10 cellular contexts compared by ENCODE assay signal in the genomic region with DNA sequence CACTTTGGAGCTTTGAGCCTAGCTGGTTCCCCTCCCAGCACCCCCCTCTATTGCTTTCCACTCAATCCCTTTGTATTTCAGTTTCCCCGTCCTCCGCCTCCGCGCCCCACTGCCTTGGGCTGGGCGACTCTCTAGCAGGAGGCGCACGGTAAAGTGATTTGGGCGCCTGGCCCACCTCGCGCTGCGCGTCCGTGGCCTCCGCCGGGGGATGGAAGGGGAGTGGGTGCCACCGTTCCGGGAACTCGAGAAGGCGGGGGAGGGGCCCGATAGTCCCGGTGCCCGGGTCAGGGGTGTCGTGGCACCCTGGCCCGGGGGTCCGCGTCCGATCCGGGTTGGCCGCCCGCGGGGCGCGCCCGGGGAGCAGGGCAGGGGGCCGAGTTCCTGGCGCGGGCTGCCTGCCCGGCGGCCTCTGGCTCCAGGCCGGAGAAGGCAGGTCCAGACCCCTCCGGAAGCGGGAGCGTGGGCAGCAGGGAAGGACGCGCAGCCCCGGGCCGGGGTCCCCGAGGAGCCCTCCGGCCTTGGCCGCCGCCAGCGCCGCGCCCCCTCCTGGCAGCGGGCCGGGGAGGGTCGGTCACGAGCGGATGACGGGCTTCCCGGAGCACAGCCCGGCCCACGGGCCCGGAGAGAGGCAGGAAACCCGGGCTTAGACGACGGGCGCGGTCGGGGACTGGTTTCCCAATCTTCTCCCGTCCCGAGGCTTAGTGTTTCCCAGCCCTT. TPM values are rescaled to one million over a fixed set of nuclear protein-coding genes. Genes with fewer than 3 reads are reported as not detected.
DNase-seq lines count a peak whose midpoint lies in the region; ATAC-seq, FAIRE-seq and TF ChIP-seq lines count a peak whose summit lies in the region.
"Had no signal": no experiment of that assay in that cellular context is flagged by ENCODE, and none has a peak within 500 bp of the region (broad histone marks: within the 10 kb centered on the region; RNA-seq: fewer than 3 reads in every experiment).

No MANE protein-coding gene starts in this region.

- H3K79me2 ChIP-seq in HepG2 (ENCODE audit: insufficient read depth, low read length): no peaks in the 10 kb centered on the region

- H3K4me3 ChIP-seq in liver (ENCODE audit: low read depth in 1 of 3, low read length in 3 of 3): peak overlapping the region in 1 of 3 donors; percentile 45
- no peak overlapping the region for H3K4me3 ChIP-seq in HepG2 (replicated peaks in 1 of 3; ENCODE audit: insufficient read depth in 1 of 3, low read depth in 2 of 3, low read length in 3 of 3)
- peak overlapping the region; percentile 16 for H3K4me3 ChIP-seq in epithelial cell of esophagus (ENCODE audit: low read length)
- H3K4me3 ChIP-seq in mucosa of descending colon: no peak overlapping the region
- H3K4me3 ChIP-seq in uterus: peak overlapping the region; percentile 16 to 40

- intact Hi-C loops in HepG2 (cut with micrococcal nuclease; ENCODE audit: unreplicated experiment): no loop called here
- intact Hi-C loops in mucosa of descending colon (cut with DNase I, micrococcal nuclease): no loop called here
- intact Hi-C loops in uterus (cut with DNase I; ENCODE audit: low total_unique reads): no loop called here

- TF ChIP-seq RAD21 in liver (IDR thresholded peaks at IDR 0.05): no peak
- TF ChIP-seq RAD21 in HepG2 (CRISPR knock-in tag; IDR thresholded peaks at IDR 0.05): no peak

- H3K36me3 ChIP-seq in liver (ENCODE audit: control insufficient read depth in 4 of 4, insufficient read depth in 3 of 4, low read depth in 1 of 4, low read length in 3 of 4) (no peaks in the 10 kb centered on the region), HepG2 (replicated peaks in 1 of 2; ENCODE audit: control insufficient read depth in 1 of 2, insufficient read depth in 2 of 2, low read length in 2 of 2) (no peaks in the 10 kb centered on the region), mucosa of descending colon (ENCODE audit: low read depth) (no peaks in the 10 kb centered on the region), uterus (no peaks in the 10 kb centered on the region)

- no peak for TF ChIP-seq EP300 in HepG2 (IDR thresholded peaks at IDR 0.05; ENCODE audit: low read depth in 2 of 2, low read length in 2 of 2)
- TF ChIP-seq EP300 in HepG2 (CRISPR knock-in tag; IDR thresholded peaks at IDR 0.05; ENCODE audit: borderline replicate concordance): no peak

- H3K4me2 ChIP-seq in HepG2 (ENCODE audit: low read depth, low read length): no peak overlapping the region

- H3K9me3 ChIP-seq in liver (ENCODE audit: control insufficient read depth in 4 of 4, low read length in 3 of 4): no peaks in the 10 kb centered on the region
- no peaks in the 10 kb centered on the region for H3K9me3 ChIP-seq in HepG2 (ENCODE audit: low read length)
- no peaks in the 10 kb centered on the region for H3K9me3 ChIP-seq in mucosa of descending colon
- H3K9me3 ChIP-seq in uterus: no peaks in the 10 kb centered on the region

- no peak for TF ChIP-seq CTCF in liver (IDR thresholded peaks at IDR 0.05; ENCODE audit: low read depth, low read length, missing input control)
- TF ChIP-seq CTCF in HepG2 (CRISPR knock-in tag; IDR thresholded peaks at IDR 0.05): no peak
- TF ChIP-seq CTCF in epithelial cell of esophagus (IDR thresholded peaks at IDR 0.05; ENCODE audit: insufficient read depth, low read depth, low read length, missing control alignments): no peak
- TF ChIP-seq CTCF in mucosa of descending colon (IDR thresholded peaks at IDR 0.05): no peak
- peak in 1 of 4 experiments; percentile 31 for TF ChIP-seq CTCF in uterus (IDR thresholded peaks at IDR 0.05)

- 12% methylated on average over 72 of the region's 72 CpGs for WGBS in liver
- 79% methylated on average over 54 of the region's 72 CpGs for WGBS in HepG2 (ENCODE audit: low lambda C conversion rate)

- in situ Hi-C loops in HepG2 (cut with HindIII; ENCODE audit: extremely low pct_ligation_motif_present, low pct_unique_long_range_greater_than_20kb): no loop called here

- no peak for DNase-seq in HepG2 (ENCODE audit: low spot score)
- DNase-seq in epithelial cell of esophagus (ENCODE audit: low read depth): peak; percentile 44
- DNase-seq in mucosa of descending colon: peak; percentile 42 to 58 (median 53)
- DNase-seq in uterus: peak; percentile 70 to 72
- DNase-seq in kidney glomerular epithelial cell (lab: John Stamatoyannopoulos, UW): no peak

- H3K27me3 ChIP-seq in liver (ENCODE audit: control insufficient read depth in 4 of 4, insufficient read depth in 4 of 4, low read length in 3 of 4): no peaks in the 10 kb centered on the region
- H3K27me3 ChIP-seq in HepG2 (ENCODE audit: control insufficient read depth in 1 of 2, insufficient read depth in 2 of 2, low read length in 2 of 2): peaks cover 9 to 46% of the 10 kb centered on the region in 2 experiments
- H3K27me3 ChIP-seq in uterus: no peaks in the 10 kb centered on the region

- no peak for FAIRE-seq in HepG2 (lab: Jason Lieb, UNC)
- FAIRE-seq: G401.6 had no signal

- H4K20me1 ChIP-seq in HepG2 (ENCODE audit: insufficient read depth, low read length): no peaks in the 10 kb centered on the region

- H3K9ac ChIP-seq in liver (ENCODE audit: low read depth in 1 of 2, low read length in 2 of 2) (no peak overlapping the region), HepG2 (ENCODE audit: insufficient read depth, low read depth, low read length) (no peak overlapping the region)

- H3K27ac ChIP-seq in liver (ENCODE audit: low read depth in 1 of 2, low read length in 2 of 2): peak overlapping the region; percentile 50 to 60
- H3K27ac ChIP-seq in HepG2 (ENCODE audit: extremely low read length, insufficient read depth, low read length): no peak overlapping the region
- H3K27ac ChIP-seq in uterus: peak overlapping the region; percentile 86

- H3K4me1 ChIP-seq in liver (ENCODE audit: control insufficient read depth in 4 of 4, insufficient read depth in 4 of 4, low read length in 3 of 4): peaks cover 0 to 7% (median 7%) of the 10 kb centered on the region in 4 donors
- H3K4me1 ChIP-seq in HepG2 (ENCODE audit: insufficient read depth, low read length): 0 out of 2 replicates have a peak, but pooled peaks cover under 1% of the 10 kb centered on the region
- H3K4me1 ChIP-seq in mucosa of descending colon (ENCODE audit: low read depth): no peaks in the 10 kb centered on the region
- no peaks in the 10 kb centered on the region for H3K4me1 ChIP-seq in uterus

- ATAC-seq in HepG2: no peak; the same call in 2 of the 3 replicates
- peak; percentile 64 for ATAC-seq in mucosa of descending colon
- ATAC-seq in GM19463 (IDR thresholded peaks at IDR 0.05; ENCODE audit: unreplicated experiment): no peak
- ATAC-seq in GM18870 (IDR thresholded peaks at IDR 0.05; ENCODE audit: unreplicated experiment): no peak

- CTCF ChIA-PET in HepG2 (lab: Yijun Ruan, JAX; ENCODE audit: low intra/inter-chr PET ratio, low total read pairs): no interaction called here

- no peak overlapping the region for H2AFZ ChIP-seq in HepG2 (ENCODE audit: low read length)

- TF ChIP-seq POLR2A in HepG2 (IDR thresholded peaks at IDR 0.05; ENCODE audit: insufficient read depth in 1 of 2, low read depth in 2 of 2, low read length in 2 of 2) (no peak), uterus (IDR thresholded peaks at IDR 0.05) (peak in 1 of 2 donors; percentile 41)

- POLR2A ChIA-PET in HepG2 (lab: Yijun Ruan, JAX): no interaction called here

- no TSS peak for BruUV-seq in HepG2 (replicated peaks; lab: Mats Ljungman, UMichigan)

TF ChIP-seq in liver, 16 proteins besides CTCF, POLR2A, EP300 and RAD21:
- no peak for TF ChIP-seq TAF1 (conservative IDR thresholded peaks at IDR 0.05)
TF ChIP-seq in liver: peak in this region for 0.

TF ChIP-seq in HepG2, 621 proteins besides CTCF, POLR2A, EP300 and RAD21 (continues in another document):
- TF ChIP-seq ZNF780A (CRISPR knock-in tag; IDR thresholded peaks at IDR 0.05) (no peak), ZNF7 (CRISPR knock-in tag; IDR thresholded peaks at IDR 0.05) (no peak)

RNA-seq across cellular contexts. Expression of gene MEOX1, which starts 15.8 kb away (rescaled TPM):
- under 1 TPM in 1 of 2 donors, not detected in 1; 0.33 TPM for total RNA-seq in liver
- polyA plus RNA-seq in liver: under 1 TPM in 1 of 2 donors, not detected in 1; 0.05 TPM
- total RNA-seq in HepG2 (2016; rRNA removed; fragmentation: Illumina TruSeq; extraction: Trizol): not detected in 2 replicates
- total RNA-seq in HepG2 (2016; cell fraction: cytosol; rRNA removed; fragmentation: Illumina TruSeq; extraction: Trizol; ENCODE audit: low read depth): not detected in 2 replicates
- not detected in 2 replicates for total RNA-seq in HepG2 (2016; cell fraction: insoluble cytoplasmic fraction; rRNA removed; fragmentation: Illumina TruSeq; extraction: Trizol)
- not detected in 2 replicates for total RNA-seq in HepG2 (2016; cell fraction: membrane; rRNA removed; fragmentation: Illumina TruSeq; extraction: Trizol)
- total RNA-seq in HepG2 (2016; cell fraction: nucleus; rRNA removed; fragmentation: Illumina TruSeq; extraction: Trizol): not detected in 2 replicates
- polyA plus RNA-seq in HepG2 (2011; rRNA removed): not detected in 2 replicates
- polyA plus RNA-seq in HepG2 (2011; cell fraction: cytosol; rRNA removed): not detected in 2 replicates
- polyA plus RNA-seq in HepG2 (2011; cell fraction: nucleus; rRNA removed): not detected in 2 replicates
- not detected in 2 replicates for polyA plus RNA-seq in HepG2 (2012)
- not detected in 2 replicates for polyA plus RNA-seq in HepG2 (2016; cell fraction: cytosol; fragmentation: Illumina TruSeq; extraction: Trizol; ENCODE audit: low read depth)
- not detected in 2 replicates for polyA plus RNA-seq in HepG2 (2016; cell fraction: insoluble cytoplasmic fraction; fragmentation: Illumina TruSeq; extraction: Trizol; ENCODE audit: low read depth)
- polyA plus RNA-seq in HepG2 (2016; cell fraction: membrane; fragmentation: Illumina TruSeq; extraction: Trizol; ENCODE audit: low read depth): not detected in 2 replicates
- polyA plus RNA-seq in HepG2 (2016; cell fraction: nucleus; fragmentation: Illumina TruSeq; extraction: Trizol; ENCODE audit: insufficient read depth, low read depth): not detected in 2 replicates
- 2.2 TPM in 1 of 2 replicates, not detected in the other for polyA minus RNA-seq in HepG2 (2011; rRNA and poly(A)+ RNA removed; ENCODE audit: low replicate concordance)
- polyA minus RNA-seq in HepG2 (2011; cell fraction: cytosol; rRNA and poly(A)+ RNA removed): not detected in 2 replicates
- not detected in 2 replicates for polyA minus RNA-seq in HepG2 (2011; cell fraction: nucleus; rRNA and poly(A)+ RNA removed)
- total RNA-seq in mucosa of descending colon: 1 to 10 TPM; 1.4 to 3.5 (median 1.4) TPM
- 10 to 100 TPM in 3 of 4 donors, 1 to 10 TPM in 1; 6.9 to 24.3 (median 14.0) TPM for total RNA-seq in uterus
- total RNA-seq: HT1080 had no signal

Comparison
In these comparisons a context has a peak if more than half of its experiments do, and no peak if none do; other contexts are left out.
1. H3K4me3 ChIP-seq: peak in epithelial cell of esophagus (single experiment) and uterus (2 of 2); none in HepG2 (0 of 3) and mucosa of descending colon (single experiment).
2. DNase-seq: peak in epithelial cell of esophagus (single experiment), mucosa of descending colon (3 of 3) and uterus (2 of 2); none in HepG2 (single experiment) and kidney glomerular epithelial cell (single experiment).